In the genomic region with DNA sequence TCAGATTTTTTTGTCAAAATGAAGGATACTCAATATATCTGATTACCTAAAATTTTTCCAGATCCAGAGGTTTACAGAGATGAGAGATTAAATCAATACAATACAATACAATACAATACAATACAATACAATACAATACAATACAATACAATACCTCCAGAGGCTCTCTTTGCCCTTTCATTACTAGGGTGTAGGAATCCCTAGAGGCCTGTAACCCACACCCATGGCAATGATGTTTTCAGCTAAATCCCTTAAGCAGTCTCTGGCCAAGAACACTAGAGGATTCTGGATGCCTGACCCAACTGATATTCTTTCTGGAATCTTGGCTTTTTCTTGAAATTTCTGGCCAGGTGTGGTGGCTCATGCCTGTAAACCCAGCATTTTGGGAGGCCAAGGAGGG, we compare ENCODE assay signal across 1 cellular context.
TF ChIP-seq lines count a peak whose summit lies in the region.

No MANE protein-coding gene starts in this region.

TF ChIP-seq in GM23338, 12 proteins besides CTCF, POLR2A, EP300 and RAD21 (continued from another document):
- TF ChIP-seq, protein P1, sequence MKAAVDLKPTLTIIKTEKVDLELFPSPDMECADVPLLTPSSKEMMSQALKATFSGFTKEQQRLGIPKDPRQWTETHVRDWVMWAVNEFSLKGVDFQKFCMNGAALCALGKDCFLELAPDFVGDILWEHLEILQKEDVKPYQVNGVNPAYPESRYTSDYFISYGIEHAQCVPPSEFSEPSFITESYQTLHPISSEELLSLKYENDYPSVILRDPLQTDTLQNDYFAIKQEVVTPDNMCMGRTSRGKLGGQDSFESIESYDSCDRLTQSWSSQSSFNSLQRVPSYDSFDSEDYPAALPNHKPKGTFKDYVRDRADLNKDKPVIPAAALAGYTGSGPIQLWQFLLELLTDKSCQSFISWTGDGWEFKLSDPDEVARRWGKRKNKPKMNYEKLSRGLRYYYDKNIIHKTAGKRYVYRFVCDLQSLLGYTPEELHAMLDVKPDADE (IDR thresholded peaks at IDR 0.05) = no peak
- TF ChIP-seq, protein P2, sequence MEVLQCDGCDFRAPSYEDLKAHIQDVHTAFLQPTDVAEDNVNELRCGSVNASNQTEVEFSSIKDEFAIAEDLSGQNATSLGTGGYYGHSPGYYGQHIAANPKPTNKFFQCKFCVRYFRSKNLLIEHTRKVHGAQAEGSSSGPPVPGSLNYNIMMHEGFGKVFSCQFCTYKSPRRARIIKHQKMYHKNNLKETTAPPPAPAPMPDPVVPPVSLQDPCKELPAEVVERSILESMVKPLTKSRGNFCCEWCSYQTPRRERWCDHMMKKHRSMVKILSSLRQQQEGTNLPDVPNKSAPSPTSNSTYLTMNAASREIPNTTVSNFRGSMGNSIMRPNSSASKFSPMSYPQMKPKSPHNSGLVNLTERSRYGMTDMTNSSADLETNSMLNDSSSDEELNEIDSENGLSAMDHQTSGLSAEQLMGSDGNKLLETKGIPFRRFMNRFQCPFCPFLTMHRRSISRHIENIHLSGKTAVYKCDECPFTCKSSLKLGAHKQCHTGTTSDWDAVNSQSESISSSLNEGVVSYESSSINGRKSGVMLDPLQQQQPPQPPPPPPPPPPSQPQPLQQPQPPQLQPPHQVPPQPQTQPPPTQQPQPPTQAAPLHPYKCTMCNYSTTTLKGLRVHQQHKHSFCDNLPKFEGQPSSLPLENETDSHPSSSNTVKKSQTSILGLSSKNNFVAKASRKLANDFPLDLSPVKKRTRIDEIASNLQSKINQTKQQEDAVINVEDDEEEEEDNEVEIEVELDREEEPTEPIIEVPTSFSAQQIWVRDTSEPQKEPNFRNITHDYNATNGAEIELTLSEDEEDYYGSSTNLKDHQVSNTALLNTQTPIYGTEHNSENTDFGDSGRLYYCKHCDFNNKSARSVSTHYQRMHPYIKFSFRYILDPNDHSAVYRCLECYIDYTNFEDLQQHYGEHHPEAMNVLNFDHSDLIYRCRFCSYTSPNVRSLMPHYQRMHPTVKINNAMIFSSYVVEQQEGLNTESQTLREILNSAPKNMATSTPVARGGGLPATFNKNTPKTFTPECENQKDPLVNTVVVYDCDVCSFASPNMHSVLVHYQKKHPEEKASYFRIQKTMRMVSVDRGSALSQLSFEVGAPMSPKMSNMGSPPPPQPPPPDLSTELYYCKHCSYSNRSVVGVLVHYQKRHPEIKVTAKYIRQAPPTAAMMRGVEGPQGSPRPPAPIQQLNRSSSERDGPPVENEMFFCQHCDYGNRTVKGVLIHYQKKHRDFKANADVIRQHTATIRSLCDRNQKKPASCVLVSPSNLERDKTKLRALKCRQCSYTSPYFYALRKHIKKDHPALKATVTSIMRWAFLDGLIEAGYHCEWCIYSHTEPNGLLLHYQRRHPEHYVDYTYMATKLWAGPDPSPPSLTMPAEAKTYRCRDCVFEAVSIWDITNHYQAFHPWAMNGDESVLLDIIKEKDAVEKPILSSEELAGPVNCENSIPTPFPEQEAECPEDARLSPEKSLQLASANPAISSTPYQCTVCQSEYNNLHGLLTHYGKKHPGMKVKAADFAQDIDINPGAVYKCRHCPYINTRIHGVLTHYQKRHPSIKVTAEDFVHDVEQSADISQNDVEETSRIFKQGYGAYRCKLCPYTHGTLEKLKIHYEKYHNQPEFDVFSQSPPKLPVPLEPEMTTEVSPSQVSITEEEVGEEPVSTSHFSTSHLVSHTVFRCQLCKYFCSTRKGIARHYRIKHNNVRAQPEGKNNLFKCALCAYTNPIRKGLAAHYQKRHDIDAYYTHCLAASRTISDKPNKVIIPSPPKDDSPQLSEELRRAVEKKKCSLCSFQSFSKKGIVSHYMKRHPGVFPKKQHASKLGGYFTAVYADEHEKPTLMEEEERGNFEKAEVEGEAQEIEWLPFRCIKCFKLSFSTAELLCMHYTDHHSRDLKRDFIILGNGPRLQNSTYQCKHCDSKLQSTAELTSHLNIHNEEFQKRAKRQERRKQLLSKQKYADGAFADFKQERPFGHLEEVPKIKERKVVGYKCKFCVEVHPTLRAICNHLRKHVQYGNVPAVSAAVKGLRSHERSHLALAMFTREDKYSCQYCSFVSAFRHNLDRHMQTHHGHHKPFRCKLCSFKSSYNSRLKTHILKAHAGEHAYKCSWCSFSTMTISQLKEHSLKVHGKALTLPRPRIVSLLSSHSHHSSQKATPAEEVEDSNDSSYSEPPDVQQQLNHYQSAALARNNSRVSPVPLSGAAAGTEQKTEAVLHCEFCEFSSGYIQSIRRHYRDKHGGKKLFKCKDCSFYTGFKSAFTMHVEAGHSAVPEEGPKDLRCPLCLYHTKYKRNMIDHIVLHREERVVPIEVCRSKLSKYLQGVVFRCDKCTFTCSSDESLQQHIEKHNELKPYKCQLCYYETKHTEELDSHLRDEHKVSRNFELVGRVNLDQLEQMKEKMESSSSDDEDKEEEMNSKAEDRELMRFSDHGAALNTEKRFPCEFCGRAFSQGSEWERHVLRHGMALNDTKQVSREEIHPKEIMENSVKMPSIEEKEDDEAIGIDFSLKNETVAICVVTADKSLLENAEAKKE (CRISPR knock-in tag; IDR thresholded peaks at IDR 0.05) = no peak
- TF ChIP-seq JUNB (IDR thresholded peaks at IDR 0.05; ENCODE audit: unreplicated experiment) (no peak), STAT1 (IDR thresholded peaks at IDR 0.05; ENCODE audit: unreplicated experiment) (no peak), POLR2AphosphoS5 (IDR thresholded peaks at IDR 0.05; ENCODE audit: low read depth) (no peak), EZH2 (IDR thresholded peaks at IDR 0.05; ENCODE audit: low read depth, unreplicated experiment) (no peak), EZH2phosphoT487 (IDR thresholded peaks at IDR 0.05; ENCODE audit: unreplicated experiment) (no peak), ZNF114 (CRISPR knock-in tag; IDR thresholded peaks at IDR 0.05) (no peak), ZNF331 (CRISPR knock-in tag; IDR thresholded peaks at IDR 0.05; ENCODE audit: low read depth) (no peak)
- TF ChIP-seq, protein P3, sequence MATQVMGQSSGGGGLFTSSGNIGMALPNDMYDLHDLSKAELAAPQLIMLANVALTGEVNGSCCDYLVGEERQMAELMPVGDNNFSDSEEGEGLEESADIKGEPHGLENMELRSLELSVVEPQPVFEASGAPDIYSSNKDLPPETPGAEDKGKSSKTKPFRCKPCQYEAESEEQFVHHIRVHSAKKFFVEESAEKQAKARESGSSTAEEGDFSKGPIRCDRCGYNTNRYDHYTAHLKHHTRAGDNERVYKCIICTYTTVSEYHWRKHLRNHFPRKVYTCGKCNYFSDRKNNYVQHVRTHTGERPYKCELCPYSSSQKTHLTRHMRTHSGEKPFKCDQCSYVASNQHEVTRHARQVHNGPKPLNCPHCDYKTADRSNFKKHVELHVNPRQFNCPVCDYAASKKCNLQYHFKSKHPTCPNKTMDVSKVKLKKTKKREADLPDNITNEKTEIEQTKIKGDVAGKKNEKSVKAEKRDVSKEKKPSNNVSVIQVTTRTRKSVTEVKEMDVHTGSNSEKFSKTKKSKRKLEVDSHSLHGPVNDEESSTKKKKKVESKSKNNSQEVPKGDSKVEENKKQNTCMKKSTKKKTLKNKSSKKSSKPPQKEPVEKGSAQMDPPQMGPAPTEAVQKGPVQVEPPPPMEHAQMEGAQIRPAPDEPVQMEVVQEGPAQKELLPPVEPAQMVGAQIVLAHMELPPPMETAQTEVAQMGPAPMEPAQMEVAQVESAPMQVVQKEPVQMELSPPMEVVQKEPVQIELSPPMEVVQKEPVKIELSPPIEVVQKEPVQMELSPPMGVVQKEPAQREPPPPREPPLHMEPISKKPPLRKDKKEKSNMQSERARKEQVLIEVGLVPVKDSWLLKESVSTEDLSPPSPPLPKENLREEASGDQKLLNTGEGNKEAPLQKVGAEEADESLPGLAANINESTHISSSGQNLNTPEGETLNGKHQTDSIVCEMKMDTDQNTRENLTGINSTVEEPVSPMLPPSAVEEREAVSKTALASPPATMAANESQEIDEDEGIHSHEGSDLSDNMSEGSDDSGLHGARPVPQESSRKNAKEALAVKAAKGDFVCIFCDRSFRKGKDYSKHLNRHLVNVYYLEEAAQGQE (IDR thresholded peaks at IDR 0.05; ENCODE audit: unreplicated experiment) = no peak
